Comparison of ENCODE assay signal across 8 cellular contexts in the genomic region with DNA sequence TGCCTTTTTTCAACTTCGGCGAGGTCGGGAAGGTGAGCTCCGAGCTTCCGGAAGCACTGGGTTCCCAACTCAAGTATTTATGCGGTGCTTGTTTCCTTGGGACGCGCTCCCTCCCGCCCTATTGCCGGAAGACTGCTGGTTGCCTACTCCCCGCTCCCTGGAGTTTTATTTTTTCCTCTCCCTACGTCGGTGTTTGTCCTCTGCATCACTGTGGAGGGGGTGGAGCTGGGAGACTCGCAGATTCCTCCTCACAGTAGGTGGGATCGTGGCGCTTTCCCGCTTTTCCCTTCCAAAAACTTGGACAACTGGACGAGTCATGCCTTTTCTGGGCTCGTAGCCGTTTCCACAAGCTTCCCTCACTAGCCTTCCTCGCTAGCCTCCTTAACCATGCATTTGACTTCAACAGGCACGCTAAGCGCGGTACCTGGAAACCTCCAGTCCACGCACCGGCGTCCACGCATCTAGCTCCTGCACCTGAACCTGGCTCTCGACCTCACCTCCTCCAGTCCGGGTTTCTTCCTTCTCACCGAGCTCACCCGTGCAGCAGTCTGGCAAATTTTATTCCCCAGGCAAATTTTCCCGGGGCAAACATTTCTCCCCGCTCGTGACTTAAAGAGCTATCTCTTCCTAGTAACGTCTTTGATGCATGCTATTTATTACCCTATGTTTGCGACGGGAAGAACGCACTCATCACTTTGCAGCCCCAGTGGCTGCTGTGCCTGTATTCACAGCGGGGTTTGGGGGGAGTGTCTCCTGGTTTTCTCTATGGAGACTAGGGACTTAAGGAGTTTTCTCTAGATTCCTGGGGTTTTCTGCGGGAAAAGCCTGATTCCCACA. TPM values are rescaled to one million over a fixed set of nuclear protein-coding genes. Genes with fewer than 3 reads are reported as not detected.
DNase-seq lines count a peak whose midpoint lies in the region; ATAC-seq and TF ChIP-seq lines count a peak whose summit lies in the region.

A gene (minus strand): TSS at position 141 of the 837 bp plus-strand sequence. CDS start 365 bp downstream, outside the sequence.

- H3K79me2 ChIP-seq in Karpas-422 (ENCODE audit: low read length) = no peaks in the 10 kb centered on the region

- peaks cover 5 to 6% of the 10 kb centered on the region in 2 donors for H3K4me1 Mint-ChIP-seq in natural killer cell treated with Interleukin-12 subunit alpha and Interleukin-12 subunit beta and Interleukin-15 and Interleukin-18, amount 100 ng/mL, for 72 hours (ENCODE audit: low read depth in 2 of 2)
- peaks cover 0 to 14% of the 10 kb centered on the region in 2 donors for H3K4me1 Mint-ChIP-seq in natural killer cell

- no peaks in the 10 kb centered on the region for H4K20me1 ChIP-seq in Karpas-422 (ENCODE audit: insufficient read depth, low read depth, low read length)

- H3K4me3 ChIP-seq in adipocyte (ENCODE audit: low read length) (peak within 1 kb of the TSS; percentile 85), iPS-18c (ENCODE audit: insufficient read depth, low read depth, low read length) (peak within 1 kb of the TSS; percentile 57), spleen (peak within 1 kb of the TSS in 7 of 8 donors; percentile 11 to 53 (median 28)), Karpas-422 (ENCODE audit: low read length) (no peak within 1 kb of the TSS)

- intact Hi-C loops in natural killer cell (cut with micrococcal nuclease) = no loop called here
- intact Hi-C loops in spleen (cut with DNase I; ENCODE audit: low total_unique reads) = no loop called here

- TF ChIP-seq CTCF in natural killer cell (IDR thresholded peaks at IDR 0.05) (no peak), spleen (IDR thresholded peaks at IDR 0.05 in 8 of 11, conservative IDR thresholded peaks at IDR 0.05 in 3 of 11) (no peak)

- H3K9me3 Mint-ChIP-seq in natural killer cell treated with Interleukin-12 subunit alpha and Interleukin-12 subunit beta and Interleukin-15 and Interleukin-18, amount 100 ng/mL, for 72 hours = peaks cover 9% of the 10 kb centered on the region
- H3K9me3 Mint-ChIP-seq in natural killer cell = no peaks in the 10 kb centered on the region

- H3K36me3 ChIP-seq in adipocyte (ENCODE audit: control insufficient read depth, insufficient read depth, low read length, severe bottlenecking) = peaks cover 7% of the 10 kb centered on the region
- no peaks in the 10 kb centered on the region for H3K36me3 ChIP-seq in spleen
- H3K36me3 ChIP-seq in Karpas-422 (ENCODE audit: insufficient read depth, low read length) = no peaks in the 10 kb centered on the region

- H3K36me3 Mint-ChIP-seq in natural killer cell treated with Interleukin-12 subunit alpha and Interleukin-12 subunit beta and Interleukin-15 and Interleukin-18, amount 100 ng/mL, for 72 hours = peaks cover 6% of the 10 kb centered on the region
- peaks cover 13% of the 10 kb centered on the region for H3K36me3 Mint-ChIP-seq in natural killer cell

- H3K27ac Mint-ChIP-seq in natural killer cell treated with Interleukin-12 subunit alpha and Interleukin-12 subunit beta and Interleukin-15 and Interleukin-18, amount 100 ng/mL, for 72 hours = peak within 1 kb of the TSS in 1 of 2 donors; percentile 29
- H3K27ac Mint-ChIP-seq in natural killer cell = no peak within 1 kb of the TSS

- DNase-seq in natural killer cell treated with Interleukin-12 subunit alpha and Interleukin-12 subunit beta and Interleukin-15 and Interleukin-18, amount 100 ng/mL, for 72 hours (ENCODE audit: low spot score) = no peak
- no peak for DNase-seq in natural killer cell
- DNase-seq in adipocyte (ENCODE audit: low read depth) = peak; percentile 30
- peak; percentile 67 for DNase-seq in spleen
- DNase-seq in CD1c-positive myeloid dendritic cell (ENCODE audit: extremely low spot score) = no peak
- no peak for DNase-seq in Karpas-422

- no peak for ATAC-seq in natural killer cell treated with Interleukin-12 subunit alpha and Interleukin-12 subunit beta and Interleukin-15 and Interleukin-18, amount 100 ng/mL, for 72 hours
- no peak for ATAC-seq in natural killer cell
- no peak for ATAC-seq in HG03460 (IDR thresholded peaks at IDR 0.05; ENCODE audit: unreplicated experiment)

- no peaks in the 10 kb centered on the region for H3K9me2 ChIP-seq in Karpas-422 (replicated peaks; ENCODE audit: insufficient read depth, low read length)

- H3K4me1 ChIP-seq in adipocyte (ENCODE audit: control insufficient read depth, insufficient read depth, low read length) (peaks cover 15% of the 10 kb centered on the region), spleen (peaks cover 0 to 27% (median 17%) of the 10 kb centered on the region in 6 donors), Karpas-422 (ENCODE audit: low read length) (no peaks in the 10 kb centered on the region)

- WGBS in spleen, 5 donors = 2 to 6% (median 3%) methylated on average over 41 of the region's 41 CpGs

- H3K4me3 Mint-ChIP-seq in natural killer cell treated with Interleukin-12 subunit alpha and Interleukin-12 subunit beta and Interleukin-15 and Interleukin-18, amount 100 ng/mL, for 72 hours = peak within 1 kb of the TSS; percentile 15
- no peak within 1 kb of the TSS for H3K4me3 Mint-ChIP-seq in natural killer cell

- no peak within 1 kb of the TSS for H2AFZ ChIP-seq in Karpas-422 (ENCODE audit: low read length)

- no peak for TF ChIP-seq POLR2A in spleen (IDR thresholded peaks at IDR 0.05)

- H3K27me3 ChIP-seq in adipocyte (replicated peaks; ENCODE audit: control insufficient read depth, insufficient read depth, low read length) = peaks cover 25% of the 10 kb centered on the region
- H3K27me3 ChIP-seq in spleen (replicated peaks in 1 of 7) = peaks cover 6 to 88% (median 34%) of the 10 kb centered on the region in 7 donors
- no peaks in the 10 kb centered on the region for H3K27me3 ChIP-seq in Karpas-422 (ENCODE audit: low read length)

- no peak within 1 kb of the TSS for H3K4me2 ChIP-seq in Karpas-422 (ENCODE audit: low read depth, low read length, poor library complexity, severe bottlenecking)

- no peak within 1 kb of the TSS for H3K27ac ChIP-seq in spleen
- H3K27ac ChIP-seq in Karpas-422 (ENCODE audit: low read length) = no peak within 1 kb of the TSS

- H3K9me3 ChIP-seq in adipocyte (ENCODE audit: control insufficient read depth, low read length) = peaks cover 3% of the 10 kb centered on the region
- peaks cover 3% of the 10 kb centered on the region for H3K9me3 ChIP-seq in iPS-18c (ENCODE audit: control insufficient read depth, insufficient read depth, low read length)
- H3K9me3 ChIP-seq in spleen = no peaks in the 10 kb centered on the region
- H3K9me3 ChIP-seq in Karpas-422 (ENCODE audit: low read length) = no peaks in the 10 kb centered on the region

- peaks cover 39% of the 10 kb centered on the region in 2 donors for H3K27me3 Mint-ChIP-seq in natural killer cell treated with Interleukin-12 subunit alpha and Interleukin-12 subunit beta and Interleukin-15 and Interleukin-18, amount 100 ng/mL, for 72 hours
- H3K27me3 Mint-ChIP-seq in natural killer cell (ENCODE audit: low read depth in 2 of 2) = peaks cover 46 to 67% of the 10 kb centered on the region in 2 donors

- H3K9ac ChIP-seq in adipocyte (ENCODE audit: low read length) (peak within 1 kb of the TSS; percentile 83), Karpas-422 (ENCODE audit: low read length) (no peak within 1 kb of the TSS)

RNA-seq across cellular contexts. Expression of the gene that starts here (rescaled TPM):
- not detected for total RNA-seq in natural killer cell treated with Interleukin-12 subunit alpha and Interleukin-12 subunit beta and Interleukin-15 and Interleukin-18, amount 100 ng/mL, for 72 hours
- total RNA-seq in natural killer cell (under 1 TPM in 2 of 3 donors, not detected in 1; 0.10 to 0.16 TPM), spleen (1 to 10 TPM in 4 of 7 donors, under 1 TPM in 3; 0.52 to 3.3 (median 1.1) TPM)
- polyA plus RNA-seq in spleen = under 1 TPM; 0.17 to 0.26 (median 0.22) TPM
- total RNA-seq in Karpas-422 (2014; rRNA removed; shearing (Covaris generic); ENCODE audit: low replicate concordance) = not detected in 2 replicates

Comparison
In these comparisons a context has a peak if more than half of its experiments do, and no peak if none do; other contexts are left out.
1. DNase-seq: peak in adipocyte (single experiment) and spleen (single experiment); none in natural killer cell treated with Interleukin-12 subunit alpha and Interleukin-12 subunit beta and Interleukin-15 and Interleukin-18, amount 100 ng/mL, for 72 hours (single experiment), natural killer cell (single experiment), CD1c-positive myeloid dendritic cell (single experiment) and Karpas-422 (single experiment).